ENCODE assay signal across 1 cellular context in genomic region chrX:56726609-56727008, GRCh38.
TF ChIP-seq lines count a peak whose summit lies in the region.

No MANE protein-coding gene starts in this region.

TF ChIP-seq in WTC11, 78 proteins besides CTCF, POLR2A, EP300 and RAD21 (continued from another document):
- TF ChIP-seq IRF2 (CRISPR knock-in tag; IDR thresholded peaks at IDR 0.05; ENCODE audit: borderline replicate concordance, low read depth) (no peak), EMX1 (CRISPR knock-in tag; IDR thresholded peaks at IDR 0.05) (no peak), OVOL2 (CRISPR knock-in tag; IDR thresholded peaks at IDR 0.05; ENCODE audit: borderline replicate concordance) (no peak)
TF ChIP-seq in WTC11: peak in this region for 0.
